1 cellular context compared by ENCODE assay signal in the genomic region with DNA sequence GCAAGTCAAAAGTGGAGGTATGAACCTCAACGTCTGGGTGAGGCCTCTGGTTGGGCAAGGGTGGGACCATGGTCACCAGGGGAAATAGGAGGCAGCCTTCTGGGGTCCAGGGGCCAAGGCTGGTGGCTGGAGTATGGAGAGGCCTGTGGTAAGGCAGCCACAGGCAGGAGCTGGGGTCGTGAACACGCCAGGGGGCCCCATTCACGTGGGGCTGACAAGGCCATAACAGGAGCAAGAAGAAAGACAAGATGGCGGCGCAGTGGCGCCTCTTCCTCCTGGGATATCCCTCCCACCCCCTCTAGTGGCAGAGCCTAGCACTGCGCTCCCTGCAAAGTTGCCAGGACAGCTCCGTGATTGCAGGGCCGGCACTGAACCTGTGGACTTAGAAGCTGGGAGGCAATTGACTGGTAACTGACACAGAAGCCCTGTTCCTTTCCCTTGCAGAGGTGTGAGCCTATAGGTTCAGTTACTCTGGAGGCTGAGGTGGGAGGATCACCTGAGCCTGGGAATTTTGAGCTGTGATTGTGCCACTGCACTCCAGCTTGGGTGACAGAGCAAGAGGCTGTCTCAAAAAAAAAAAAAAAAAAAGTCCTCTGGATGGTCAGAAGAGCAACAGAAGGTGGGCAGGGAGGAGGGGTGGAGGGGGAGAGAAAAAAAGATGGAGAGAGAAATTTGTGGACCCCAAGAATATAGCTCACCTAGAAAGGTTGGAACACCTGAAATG.
TF ChIP-seq lines count a peak whose summit lies in the region.

No MANE protein-coding gene starts in this region.

TF ChIP-seq in K562, 482 proteins besides CTCF, POLR2A, EP300 and RAD21 (continued from another document and continues in another):
- TF ChIP-seq, protein P1, sequence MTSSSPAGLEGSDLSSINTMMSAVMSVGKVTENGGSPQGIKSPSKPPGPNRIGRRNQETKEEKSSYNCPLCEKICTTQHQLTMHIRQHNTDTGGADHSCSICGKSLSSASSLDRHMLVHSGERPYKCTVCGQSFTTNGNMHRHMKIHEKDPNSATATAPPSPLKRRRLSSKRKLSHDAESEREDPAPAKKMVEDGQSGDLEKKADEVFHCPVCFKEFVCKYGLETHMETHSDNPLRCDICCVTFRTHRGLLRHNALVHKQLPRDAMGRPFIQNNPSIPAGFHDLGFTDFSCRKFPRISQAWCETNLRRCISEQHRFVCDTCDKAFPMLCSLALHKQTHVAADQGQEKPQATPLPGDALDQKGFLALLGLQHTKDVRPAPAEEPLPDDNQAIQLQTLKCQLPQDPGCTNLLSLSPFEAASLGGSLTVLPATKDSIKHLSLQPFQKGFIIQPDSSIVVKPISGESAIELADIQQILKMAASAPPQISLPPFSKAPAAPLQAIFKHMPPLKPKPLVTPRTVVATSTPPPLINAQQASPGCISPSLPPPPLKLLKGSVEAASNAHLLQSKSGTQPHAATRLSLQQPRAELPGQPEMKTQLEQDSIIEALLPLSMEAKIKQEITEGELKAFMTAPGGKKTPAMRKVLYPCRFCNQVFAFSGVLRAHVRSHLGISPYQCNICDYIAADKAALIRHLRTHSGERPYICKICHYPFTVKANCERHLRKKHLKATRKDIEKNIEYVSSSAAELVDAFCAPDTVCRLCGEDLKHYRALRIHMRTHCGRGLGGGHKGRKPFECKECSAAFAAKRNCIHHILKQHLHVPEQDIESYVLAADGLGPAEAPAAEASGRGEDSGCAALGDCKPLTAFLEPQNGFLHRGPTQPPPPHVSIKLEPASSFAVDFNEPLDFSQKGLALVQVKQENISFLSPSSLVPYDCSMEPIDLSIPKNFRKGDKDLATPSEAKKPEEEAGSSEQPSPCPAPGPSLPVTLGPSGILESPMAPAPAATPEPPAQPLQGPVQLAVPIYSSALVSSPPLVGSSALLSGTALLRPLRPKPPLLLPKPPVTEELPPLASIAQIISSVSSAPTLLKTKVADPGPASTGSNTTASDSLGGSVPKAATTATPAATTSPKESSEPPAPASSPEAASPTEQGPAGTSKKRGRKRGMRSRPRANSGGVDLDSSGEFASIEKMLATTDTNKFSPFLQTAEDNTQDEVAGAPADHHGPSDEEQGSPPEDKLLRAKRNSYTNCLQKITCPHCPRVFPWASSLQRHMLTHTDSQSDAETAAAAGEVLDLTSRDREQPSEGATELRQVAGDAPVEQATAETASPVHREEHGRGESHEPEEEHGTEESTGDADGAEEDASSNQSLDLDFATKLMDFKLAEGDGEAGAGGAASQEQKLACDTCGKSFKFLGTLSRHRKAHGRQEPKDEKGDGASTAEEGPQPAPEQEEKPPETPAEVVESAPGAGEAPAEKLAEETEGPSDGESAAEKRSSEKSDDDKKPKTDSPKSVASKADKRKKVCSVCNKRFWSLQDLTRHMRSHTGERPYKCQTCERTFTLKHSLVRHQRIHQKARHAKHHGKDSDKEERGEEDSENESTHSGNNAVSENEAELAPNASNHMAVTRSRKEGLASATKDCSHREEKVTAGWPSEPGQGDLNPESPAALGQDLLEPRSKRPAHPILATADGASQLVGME (CRISPR knock-in tag; IDR thresholded peaks at IDR 0.05), result peak; percentile 95
- TF ChIP-seq, protein P2, sequence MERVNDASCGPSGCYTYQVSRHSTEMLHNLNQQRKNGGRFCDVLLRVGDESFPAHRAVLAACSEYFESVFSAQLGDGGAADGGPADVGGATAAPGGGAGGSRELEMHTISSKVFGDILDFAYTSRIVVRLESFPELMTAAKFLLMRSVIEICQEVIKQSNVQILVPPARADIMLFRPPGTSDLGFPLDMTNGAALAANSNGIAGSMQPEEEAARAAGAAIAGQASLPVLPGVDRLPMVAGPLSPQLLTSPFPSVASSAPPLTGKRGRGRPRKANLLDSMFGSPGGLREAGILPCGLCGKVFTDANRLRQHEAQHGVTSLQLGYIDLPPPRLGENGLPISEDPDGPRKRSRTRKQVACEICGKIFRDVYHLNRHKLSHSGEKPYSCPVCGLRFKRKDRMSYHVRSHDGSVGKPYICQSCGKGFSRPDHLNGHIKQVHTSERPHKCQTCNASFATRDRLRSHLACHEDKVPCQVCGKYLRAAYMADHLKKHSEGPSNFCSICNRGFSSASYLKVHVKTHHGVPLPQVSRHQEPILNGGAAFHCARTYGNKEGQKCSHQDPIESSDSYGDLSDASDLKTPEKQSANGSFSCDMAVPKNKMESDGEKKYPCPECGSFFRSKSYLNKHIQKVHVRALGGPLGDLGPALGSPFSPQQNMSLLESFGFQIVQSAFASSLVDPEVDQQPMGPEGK (CRISPR knock-in tag; IDR thresholded peaks at IDR 0.05; ENCODE audit: borderline replicate concordance), result no peak
- TF ChIP-seq ZNF592 (IDR thresholded peaks at IDR 0.05), result peak; percentile 95
- no peak for TF ChIP-seq NFIX (CRISPR knock-in tag; IDR thresholded peaks at IDR 0.05; ENCODE audit: low read depth)
- TF ChIP-seq SMC3 (conservative IDR thresholded peaks at IDR 0.05; ENCODE audit: insufficient read depth, low read depth, low read length), result peak; percentile 75
- TF ChIP-seq TARDBP (IDR thresholded peaks at IDR 0.05), result no peak
- no peak for TF ChIP-seq NFYB (IDR thresholded peaks at IDR 0.05; ENCODE audit: extremely low read depth, insufficient read length)
- no peak for TF ChIP-seq PTRF (tag; IDR thresholded peaks at IDR 0.05)
- TF ChIP-seq, protein P3, sequence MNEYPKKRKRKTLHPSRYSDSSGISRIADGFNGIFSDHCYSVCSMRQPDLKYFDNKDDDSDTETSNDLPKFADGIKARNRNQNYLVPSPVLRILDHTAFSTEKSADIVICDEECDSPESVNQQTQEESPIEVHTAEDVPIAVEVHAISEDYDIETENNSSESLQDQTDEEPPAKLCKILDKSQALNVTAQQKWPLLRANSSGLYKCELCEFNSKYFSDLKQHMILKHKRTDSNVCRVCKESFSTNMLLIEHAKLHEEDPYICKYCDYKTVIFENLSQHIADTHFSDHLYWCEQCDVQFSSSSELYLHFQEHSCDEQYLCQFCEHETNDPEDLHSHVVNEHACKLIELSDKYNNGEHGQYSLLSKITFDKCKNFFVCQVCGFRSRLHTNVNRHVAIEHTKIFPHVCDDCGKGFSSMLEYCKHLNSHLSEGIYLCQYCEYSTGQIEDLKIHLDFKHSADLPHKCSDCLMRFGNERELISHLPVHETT (CRISPR knock-in tag; conservative IDR thresholded peaks at IDR 0.05 in 1 of 2, IDR thresholded peaks at IDR 0.05 in 1 of 2), result peak in 1 of 2 experiments; percentile 88; a peak in 2 of 4 replicates
- TF ChIP-seq ZNF121 (CRISPR knock-in tag; conservative IDR thresholded peaks at IDR 0.05), result no peak
- 0 out of 2 replicates have a peak, but pooled peaks have one; percentile 21 for TF ChIP-seq ZNF24 (IDR thresholded peaks at IDR 0.05)
- TF ChIP-seq SMAD2 (IDR thresholded peaks at IDR 0.05; ENCODE audit: low read depth, low read length), result no peak
- 0 out of 2 replicates have a peak, but pooled peaks have one; percentile 24 for TF ChIP-seq CTBP1 (IDR thresholded peaks at IDR 0.05; ENCODE audit: borderline replicate concordance)
- TF ChIP-seq, protein P4, sequence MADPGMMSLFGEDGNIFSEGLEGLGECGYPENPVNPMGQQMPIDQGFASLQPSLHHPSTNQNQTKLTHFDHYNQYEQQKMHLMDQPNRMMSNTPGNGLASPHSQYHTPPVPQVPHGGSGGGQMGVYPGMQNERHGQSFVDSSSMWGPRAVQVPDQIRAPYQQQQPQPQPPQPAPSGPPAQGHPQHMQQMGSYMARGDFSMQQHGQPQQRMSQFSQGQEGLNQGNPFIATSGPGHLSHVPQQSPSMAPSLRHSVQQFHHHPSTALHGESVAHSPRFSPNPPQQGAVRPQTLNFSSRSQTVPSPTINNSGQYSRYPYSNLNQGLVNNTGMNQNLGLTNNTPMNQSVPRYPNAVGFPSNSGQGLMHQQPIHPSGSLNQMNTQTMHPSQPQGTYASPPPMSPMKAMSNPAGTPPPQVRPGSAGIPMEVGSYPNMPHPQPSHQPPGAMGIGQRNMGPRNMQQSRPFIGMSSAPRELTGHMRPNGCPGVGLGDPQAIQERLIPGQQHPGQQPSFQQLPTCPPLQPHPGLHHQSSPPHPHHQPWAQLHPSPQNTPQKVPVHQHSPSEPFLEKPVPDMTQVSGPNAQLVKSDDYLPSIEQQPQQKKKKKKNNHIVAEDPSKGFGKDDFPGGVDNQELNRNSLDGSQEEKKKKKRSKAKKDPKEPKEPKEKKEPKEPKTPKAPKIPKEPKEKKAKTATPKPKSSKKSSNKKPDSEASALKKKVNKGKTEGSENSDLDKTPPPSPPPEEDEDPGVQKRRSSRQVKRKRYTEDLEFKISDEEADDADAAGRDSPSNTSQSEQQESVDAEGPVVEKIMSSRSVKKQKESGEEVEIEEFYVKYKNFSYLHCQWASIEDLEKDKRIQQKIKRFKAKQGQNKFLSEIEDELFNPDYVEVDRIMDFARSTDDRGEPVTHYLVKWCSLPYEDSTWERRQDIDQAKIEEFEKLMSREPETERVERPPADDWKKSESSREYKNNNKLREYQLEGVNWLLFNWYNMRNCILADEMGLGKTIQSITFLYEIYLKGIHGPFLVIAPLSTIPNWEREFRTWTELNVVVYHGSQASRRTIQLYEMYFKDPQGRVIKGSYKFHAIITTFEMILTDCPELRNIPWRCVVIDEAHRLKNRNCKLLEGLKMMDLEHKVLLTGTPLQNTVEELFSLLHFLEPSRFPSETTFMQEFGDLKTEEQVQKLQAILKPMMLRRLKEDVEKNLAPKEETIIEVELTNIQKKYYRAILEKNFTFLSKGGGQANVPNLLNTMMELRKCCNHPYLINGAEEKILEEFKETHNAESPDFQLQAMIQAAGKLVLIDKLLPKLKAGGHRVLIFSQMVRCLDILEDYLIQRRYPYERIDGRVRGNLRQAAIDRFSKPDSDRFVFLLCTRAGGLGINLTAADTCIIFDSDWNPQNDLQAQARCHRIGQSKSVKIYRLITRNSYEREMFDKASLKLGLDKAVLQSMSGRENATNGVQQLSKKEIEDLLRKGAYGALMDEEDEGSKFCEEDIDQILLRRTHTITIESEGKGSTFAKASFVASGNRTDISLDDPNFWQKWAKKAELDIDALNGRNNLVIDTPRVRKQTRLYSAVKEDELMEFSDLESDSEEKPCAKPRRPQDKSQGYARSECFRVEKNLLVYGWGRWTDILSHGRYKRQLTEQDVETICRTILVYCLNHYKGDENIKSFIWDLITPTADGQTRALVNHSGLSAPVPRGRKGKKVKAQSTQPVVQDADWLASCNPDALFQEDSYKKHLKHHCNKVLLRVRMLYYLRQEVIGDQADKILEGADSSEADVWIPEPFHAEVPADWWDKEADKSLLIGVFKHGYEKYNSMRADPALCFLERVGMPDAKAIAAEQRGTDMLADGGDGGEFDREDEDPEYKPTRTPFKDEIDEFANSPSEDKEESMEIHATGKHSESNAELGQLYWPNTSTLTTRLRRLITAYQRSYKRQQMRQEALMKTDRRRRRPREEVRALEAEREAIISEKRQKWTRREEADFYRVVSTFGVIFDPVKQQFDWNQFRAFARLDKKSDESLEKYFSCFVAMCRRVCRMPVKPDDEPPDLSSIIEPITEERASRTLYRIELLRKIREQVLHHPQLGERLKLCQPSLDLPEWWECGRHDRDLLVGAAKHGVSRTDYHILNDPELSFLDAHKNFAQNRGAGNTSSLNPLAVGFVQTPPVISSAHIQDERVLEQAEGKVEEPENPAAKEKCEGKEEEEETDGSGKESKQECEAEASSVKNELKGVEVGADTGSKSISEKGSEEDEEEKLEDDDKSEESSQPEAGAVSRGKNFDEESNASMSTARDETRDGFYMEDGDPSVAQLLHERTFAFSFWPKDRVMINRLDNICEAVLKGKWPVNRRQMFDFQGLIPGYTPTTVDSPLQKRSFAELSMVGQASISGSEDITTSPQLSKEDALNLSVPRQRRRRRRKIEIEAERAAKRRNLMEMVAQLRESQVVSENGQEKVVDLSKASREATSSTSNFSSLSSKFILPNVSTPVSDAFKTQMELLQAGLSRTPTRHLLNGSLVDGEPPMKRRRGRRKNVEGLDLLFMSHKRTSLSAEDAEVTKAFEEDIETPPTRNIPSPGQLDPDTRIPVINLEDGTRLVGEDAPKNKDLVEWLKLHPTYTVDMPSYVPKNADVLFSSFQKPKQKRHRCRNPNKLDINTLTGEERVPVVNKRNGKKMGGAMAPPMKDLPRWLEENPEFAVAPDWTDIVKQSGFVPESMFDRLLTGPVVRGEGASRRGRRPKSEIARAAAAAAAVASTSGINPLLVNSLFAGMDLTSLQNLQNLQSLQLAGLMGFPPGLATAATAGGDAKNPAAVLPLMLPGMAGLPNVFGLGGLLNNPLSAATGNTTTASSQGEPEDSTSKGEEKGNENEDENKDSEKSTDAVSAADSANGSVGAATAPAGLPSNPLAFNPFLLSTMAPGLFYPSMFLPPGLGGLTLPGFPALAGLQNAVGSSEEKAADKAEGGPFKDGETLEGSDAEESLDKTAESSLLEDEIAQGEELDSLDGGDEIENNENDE (IDR thresholded peaks at IDR 0.05; ENCODE audit: low read depth, low read length), result no peak
- peak; percentile 73 for TF ChIP-seq RB1 (IDR thresholded peaks at IDR 0.05; ENCODE audit: low read depth)
- 0 out of 4 replicates have a peak, but pooled peaks of 1 of the 2 experiments have one; percentile 57 for TF ChIP-seq SRF (CRISPR knock-in tag; IDR thresholded peaks at IDR 0.05)
- TF ChIP-seq, protein P5, sequence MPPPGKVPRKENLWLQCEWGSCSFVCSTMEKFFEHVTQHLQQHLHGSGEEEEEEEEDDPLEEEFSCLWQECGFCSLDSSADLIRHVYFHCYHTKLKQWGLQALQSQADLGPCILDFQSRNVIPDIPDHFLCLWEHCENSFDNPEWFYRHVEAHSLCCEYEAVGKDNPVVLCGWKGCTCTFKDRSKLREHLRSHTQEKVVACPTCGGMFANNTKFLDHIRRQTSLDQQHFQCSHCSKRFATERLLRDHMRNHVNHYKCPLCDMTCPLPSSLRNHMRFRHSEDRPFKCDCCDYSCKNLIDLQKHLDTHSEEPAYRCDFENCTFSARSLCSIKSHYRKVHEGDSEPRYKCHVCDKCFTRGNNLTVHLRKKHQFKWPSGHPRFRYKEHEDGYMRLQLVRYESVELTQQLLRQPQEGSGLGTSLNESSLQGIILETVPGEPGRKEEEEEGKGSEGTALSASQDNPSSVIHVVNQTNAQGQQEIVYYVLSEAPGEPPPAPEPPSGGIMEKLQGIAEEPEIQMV (tag; conservative IDR thresholded peaks at IDR 0.05; ENCODE audit: low read depth), result no peak
- no peak for TF ChIP-seq ZNF140 (CRISPR knock-in tag; IDR thresholded peaks at IDR 0.05)
- no peak for TF ChIP-seq SUPT5H (IDR thresholded peaks at IDR 0.05)
